In the genomic region with DNA sequence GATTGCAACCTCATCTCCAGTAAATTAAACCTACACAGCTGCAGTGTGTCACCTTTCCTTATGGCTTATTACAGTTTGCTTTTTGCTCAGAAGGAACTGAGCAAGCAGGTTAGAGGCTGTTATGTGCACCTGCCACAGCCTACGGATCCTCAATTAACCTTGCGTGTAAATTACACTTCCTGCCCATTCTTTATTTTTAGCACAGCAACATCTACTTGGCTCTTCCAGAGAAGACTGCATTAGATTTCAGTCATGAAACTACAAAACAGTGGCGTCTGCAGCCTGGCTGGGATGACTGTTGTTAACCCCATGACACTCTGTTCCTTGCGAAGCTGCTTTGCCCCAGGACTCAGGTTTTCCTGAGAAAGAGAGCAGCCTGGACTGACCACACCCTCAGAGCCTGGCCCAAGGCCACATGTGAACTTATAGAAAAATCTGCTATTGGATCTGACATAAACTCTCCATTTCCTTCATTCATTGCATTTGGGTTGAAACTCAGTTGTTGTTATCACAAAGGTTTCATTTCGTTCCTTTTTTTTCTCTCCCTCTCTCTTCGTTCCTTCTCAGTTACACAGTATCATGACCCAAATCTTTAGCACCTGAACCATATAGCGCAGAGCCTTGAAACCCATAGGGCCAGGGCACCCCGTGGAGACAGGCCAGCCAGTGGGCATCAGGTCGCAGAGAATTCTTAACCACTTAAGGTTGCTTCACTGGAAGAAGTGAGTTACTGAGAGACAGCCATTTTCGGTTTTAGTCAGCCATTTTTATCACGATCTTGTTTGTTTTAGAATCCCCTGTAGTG, we compare ENCODE assay signal across 1 cellular context.
TF ChIP-seq lines count a peak whose summit lies in the region.

No MANE protein-coding gene starts in this region.

TF ChIP-seq in HepG2, 621 proteins besides CTCF, POLR2A, EP300 and RAD21 (continued from another document):
- TF ChIP-seq, protein P1, sequence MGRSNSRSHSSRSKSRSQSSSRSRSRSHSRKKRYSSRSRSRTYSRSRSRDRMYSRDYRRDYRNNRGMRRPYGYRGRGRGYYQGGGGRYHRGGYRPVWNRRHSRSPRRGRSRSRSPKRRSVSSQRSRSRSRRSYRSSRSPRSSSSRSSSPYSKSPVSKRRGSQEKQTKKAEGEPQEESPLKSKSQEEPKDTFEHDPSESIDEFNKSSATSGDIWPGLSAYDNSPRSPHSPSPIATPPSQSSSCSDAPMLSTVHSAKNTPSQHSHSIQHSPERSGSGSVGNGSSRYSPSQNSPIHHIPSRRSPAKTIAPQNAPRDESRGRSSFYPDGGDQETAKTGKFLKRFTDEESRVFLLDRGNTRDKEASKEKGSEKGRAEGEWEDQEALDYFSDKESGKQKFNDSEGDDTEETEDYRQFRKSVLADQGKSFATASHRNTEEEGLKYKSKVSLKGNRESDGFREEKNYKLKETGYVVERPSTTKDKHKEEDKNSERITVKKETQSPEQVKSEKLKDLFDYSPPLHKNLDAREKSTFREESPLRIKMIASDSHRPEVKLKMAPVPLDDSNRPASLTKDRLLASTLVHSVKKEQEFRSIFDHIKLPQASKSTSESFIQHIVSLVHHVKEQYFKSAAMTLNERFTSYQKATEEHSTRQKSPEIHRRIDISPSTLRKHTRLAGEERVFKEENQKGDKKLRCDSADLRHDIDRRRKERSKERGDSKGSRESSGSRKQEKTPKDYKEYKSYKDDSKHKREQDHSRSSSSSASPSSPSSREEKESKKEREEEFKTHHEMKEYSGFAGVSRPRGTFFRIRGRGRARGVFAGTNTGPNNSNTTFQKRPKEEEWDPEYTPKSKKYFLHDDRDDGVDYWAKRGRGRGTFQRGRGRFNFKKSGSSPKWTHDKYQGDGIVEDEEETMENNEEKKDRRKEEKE (IDR thresholded peaks at IDR 0.05): no peak
- TF ChIP-seq KDM1A (CRISPR knock-in tag; IDR thresholded peaks at IDR 0.05) (no peak), TOPORS (CRISPR knock-in tag; IDR thresholded peaks at IDR 0.05) (no peak), NR3C1 (CRISPR knock-in tag; IDR thresholded peaks at IDR 0.05) (no peak), CHD4 (IDR thresholded peaks at IDR 0.05; ENCODE audit: borderline replicate concordance, low read length) (no peak), SYNCRIP (IDR thresholded peaks at IDR 0.05; ENCODE audit: insufficient read depth, low read depth, low read length) (no peak), ZNF30 (CRISPR knock-in tag; IDR thresholded peaks at IDR 0.05) (no peak), ZNF713 (CRISPR knock-in tag; IDR thresholded peaks at IDR 0.05) (no peak), HHEX (CRISPR knock-in tag; IDR thresholded peaks at IDR 0.05) (no peak)
- TF ChIP-seq, protein P2, sequence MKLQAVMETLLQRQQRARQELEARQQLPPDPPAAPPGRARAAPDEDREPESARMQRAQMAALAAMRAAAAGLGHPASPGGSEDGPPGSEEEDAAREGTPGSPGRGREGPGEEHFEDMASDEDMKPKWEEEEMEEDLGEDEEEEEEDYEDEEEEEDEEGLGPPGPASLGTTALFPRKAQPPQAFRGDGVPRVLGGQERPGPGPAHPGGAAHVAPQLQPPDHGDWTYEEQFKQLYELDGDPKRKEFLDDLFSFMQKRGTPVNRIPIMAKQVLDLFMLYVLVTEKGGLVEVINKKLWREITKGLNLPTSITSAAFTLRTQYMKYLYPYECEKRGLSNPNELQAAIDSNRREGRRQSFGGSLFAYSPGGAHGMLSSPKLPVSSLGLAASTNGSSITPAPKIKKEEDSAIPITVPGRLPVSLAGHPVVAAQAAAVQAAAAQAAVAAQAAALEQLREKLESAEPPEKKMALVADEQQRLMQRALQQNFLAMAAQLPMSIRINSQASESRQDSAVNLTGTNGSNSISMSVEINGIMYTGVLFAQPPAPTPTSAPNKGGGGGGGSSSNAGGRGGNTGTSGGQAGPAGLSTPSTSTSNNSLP (IDR thresholded peaks at IDR 0.05; ENCODE audit: low read depth, low read length): no peak
